Comparison of ENCODE assay signal across 1 cellular context in genomic region chr20:23361651-23362391, GRCh38.
A peak's percentile ranks its signal among the peaks of the same experiment; 100 is the strongest.
TF ChIP-seq lines count a peak whose summit lies in the region.

GZF1 (plus strand) TSS chr20:23362182; CDS start chr20:23364384, 2,202 bp downstream.

TF ChIP-seq in HepG2, 621 proteins besides CTCF, POLR2A, EP300 and RAD21 (continued from another document and continues in another):
- peak; percentile 97; the same call in 1 of the 2 replicates for TF ChIP-seq CCDC6 (CRISPR knock-in tag; IDR thresholded peaks at IDR 0.05)
- TF ChIP-seq EHMT2 (IDR thresholded peaks at IDR 0.05; ENCODE audit: borderline replicate concordance, low read depth, low read length): no peak
- no peak for TF ChIP-seq RFX1 (IDR thresholded peaks at IDR 0.05)
- TF ChIP-seq PRDM4 (CRISPR knock-in tag; IDR thresholded peaks at IDR 0.05; ENCODE audit: borderline replicate concordance): peak; percentile 39; the same call in 1 of the 2 replicates
- 0 out of 2 replicates have a peak, but pooled peaks have one; percentile 26 for TF ChIP-seq ZSCAN20 (CRISPR knock-in tag; IDR thresholded peaks at IDR 0.05; ENCODE audit: borderline replicate concordance)
- TF ChIP-seq YY1 (IDR thresholded peaks at IDR 0.05; ENCODE audit: insufficient read depth, insufficient replicate concordance, low read depth, low read length): peak; percentile 86
- peak; percentile 94 for TF ChIP-seq ZNF800 (CRISPR knock-in tag; IDR thresholded peaks at IDR 0.05)
- peak; percentile 95 for TF ChIP-seq ETS1 (CRISPR knock-in tag; IDR thresholded peaks at IDR 0.05)
- TF ChIP-seq ZNF589 (CRISPR knock-in tag; conservative IDR thresholded peaks at IDR 0.05): peak; percentile 97
- TF ChIP-seq SMAD1 (CRISPR knock-in tag; IDR thresholded peaks at IDR 0.05; ENCODE audit: borderline replicate concordance, low read depth): peak; percentile 98
- peak; percentile 92; the same call in 1 of the 2 replicates for TF ChIP-seq TP53 (CRISPR knock-in tag; conservative IDR thresholded peaks at IDR 0.05)
- peak; percentile 71; the same call in 1 of the 2 replicates for TF ChIP-seq TBX3 (IDR thresholded peaks at IDR 0.05; ENCODE audit: borderline replicate concordance)
- TF ChIP-seq ZNF879 (CRISPR knock-in tag; IDR thresholded peaks at IDR 0.05): peak; percentile 64; the same call in 1 of the 2 replicates
- no peak; the same call in 1 of the 2 replicates for TF ChIP-seq E2F5 (CRISPR knock-in tag; conservative IDR thresholded peaks at IDR 0.05)
- peak; percentile 83; the same call in 1 of the 2 replicates for TF ChIP-seq RXRB (CRISPR knock-in tag; IDR thresholded peaks at IDR 0.05; ENCODE audit: borderline replicate concordance)
- TF ChIP-seq ZSCAN21 (CRISPR knock-in tag; IDR thresholded peaks at IDR 0.05; ENCODE audit: borderline replicate concordance): peak; percentile 99
- TF ChIP-seq ZBTB46 (CRISPR knock-in tag; IDR thresholded peaks at IDR 0.05; ENCODE audit: borderline replicate concordance): no peak
- TF ChIP-seq GZF1 (CRISPR knock-in tag; IDR thresholded peaks at IDR 0.05): peak; percentile 78; the same call in 1 of the 2 replicates
- peak; percentile 54; the same call in 1 of the 2 replicates for TF ChIP-seq ZNF24 (IDR thresholded peaks at IDR 0.05)
- TF ChIP-seq SRY (CRISPR knock-in tag; IDR thresholded peaks at IDR 0.05): peak; percentile 97
- TF ChIP-seq BORCS8-MEF2B (CRISPR knock-in tag; IDR thresholded peaks at IDR 0.05): peak; percentile 80
- peak; percentile 99 for TF ChIP-seq IKZF5 (CRISPR knock-in tag; IDR thresholded peaks at IDR 0.05)
- peak; percentile 91 for TF ChIP-seq SATB2 (CRISPR knock-in tag; IDR thresholded peaks at IDR 0.05)
- TF ChIP-seq ZBTB1 (CRISPR knock-in tag; IDR thresholded peaks at IDR 0.05; ENCODE audit: borderline replicate concordance): 0 out of 2 replicates have a peak, but pooled peaks have one; percentile 25
- TF ChIP-seq THYN1 (CRISPR knock-in tag; IDR thresholded peaks at IDR 0.05; ENCODE audit: borderline replicate concordance, low read depth): no peak
- TF ChIP-seq ZNF138 (CRISPR knock-in tag; IDR thresholded peaks at IDR 0.05; ENCODE audit: low read depth): peak; percentile 98
- peak; percentile 99 for TF ChIP-seq ZNF136 (CRISPR knock-in tag; IDR thresholded peaks at IDR 0.05; ENCODE audit: low read depth)
- TF ChIP-seq ZBTB43 (CRISPR knock-in tag; conservative IDR thresholded peaks at IDR 0.05): no peak; the same call in 1 of the 2 replicates
- TF ChIP-seq SP1 (IDR thresholded peaks at IDR 0.05): no peak; the same call in 1 of the 2 replicates
- TF ChIP-seq SP1 (CRISPR knock-in tag; IDR thresholded peaks at IDR 0.05): peak; percentile 98
- peak; percentile 98; the same call in 1 of the 2 replicates for TF ChIP-seq PAX8 (CRISPR knock-in tag; IDR thresholded peaks at IDR 0.05; ENCODE audit: borderline replicate concordance)
- TF ChIP-seq ZNF672 (CRISPR knock-in tag; IDR thresholded peaks at IDR 0.05): no peak; the same call in 1 of the 2 replicates
- TF ChIP-seq PAF1 (CRISPR knock-in tag; IDR thresholded peaks at IDR 0.05): no peak
- peak; percentile 99 for TF ChIP-seq MTERF4 (CRISPR knock-in tag; IDR thresholded peaks at IDR 0.05)
- TF ChIP-seq SMAD3 (CRISPR knock-in tag; IDR thresholded peaks at IDR 0.05): peak; percentile 86
- peak; percentile 95 for TF ChIP-seq ZNF205 (CRISPR knock-in tag; IDR thresholded peaks at IDR 0.05)
- peak; percentile 72; the same call in 1 of the 2 replicates for TF ChIP-seq ZNF576 (CRISPR knock-in tag; IDR thresholded peaks at IDR 0.05)
- peak; percentile 99 for TF ChIP-seq PHF8 (CRISPR knock-in tag; IDR thresholded peaks at IDR 0.05)
- peak; percentile 93 for TF ChIP-seq SKIL (CRISPR knock-in tag; IDR thresholded peaks at IDR 0.05; ENCODE audit: borderline replicate concordance)
- TF ChIP-seq ZNF280D (CRISPR knock-in tag; IDR thresholded peaks at IDR 0.05): peak; percentile 94
- peak; percentile 95 for TF ChIP-seq U2AF1 (optimal IDR thresholded peaks at IDR 0.05; ENCODE audit: low read depth, low read length)
